15 cellular contexts compared by ENCODE assay signal in the genomic region with DNA sequence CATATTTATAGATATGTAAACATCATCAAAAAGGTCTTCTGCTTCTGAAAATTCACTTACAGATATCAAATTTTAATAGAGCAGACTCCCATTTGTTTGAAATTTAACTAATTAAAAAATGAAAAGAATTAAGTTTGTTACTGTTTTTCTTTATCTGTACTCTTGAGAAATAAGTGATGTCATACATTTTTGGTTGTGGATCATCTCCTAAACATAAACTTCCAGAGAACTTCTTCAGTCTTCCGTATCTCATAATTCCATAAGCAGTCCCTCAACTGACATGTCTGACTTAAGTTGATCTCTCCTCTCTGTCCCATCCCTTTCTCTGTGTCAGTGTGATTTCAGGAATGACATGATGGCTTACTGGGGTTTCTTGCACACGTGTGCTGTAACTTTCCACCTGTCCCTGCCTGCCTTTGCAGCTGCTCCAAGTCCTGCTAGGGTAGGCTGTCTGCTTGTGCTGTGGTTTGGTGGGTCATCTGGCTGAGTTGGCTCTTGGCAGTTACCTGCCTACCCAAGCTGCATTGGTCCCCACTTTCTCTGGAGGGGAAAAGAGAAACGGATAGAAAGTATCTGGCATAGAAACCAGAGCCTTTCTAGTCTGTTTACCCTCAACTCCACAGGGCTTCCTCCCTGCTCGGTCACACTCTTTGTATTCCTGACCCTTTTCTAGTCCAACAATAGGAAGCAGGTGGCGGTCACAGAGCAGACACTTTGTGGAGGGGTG.
DNase-seq lines count a peak whose midpoint lies in the region; ATAC-seq and TF ChIP-seq lines count a peak whose summit lies in the region.
"Had no signal": no experiment of that assay in that cellular context is flagged by ENCODE, and none has a peak within 500 bp of the region (broad histone marks: within the 10 kb centered on the region; RNA-seq: fewer than 3 reads in every experiment).

No MANE protein-coding gene starts in this region.

- peaks cover 0 to 8% (median 0%) of the 10 kb centered on the region in 12 donors for H3K9me3 ChIP-seq in heart left ventricle
- H3K9me3 ChIP-seq: ovary had no signal

- H3K4me3 ChIP-seq in epithelial cell of esophagus (ENCODE audit: low read length), result no peak overlapping the region
- no peak overlapping the region for H3K4me3 ChIP-seq in heart left ventricle
- H3K4me3 ChIP-seq: heart right ventricle, ovary, smooth muscle cell had no signal

- H3K36me3 ChIP-seq in heart left ventricle, result peaks cover 0 to 3% (median 0%) of the 10 kb centered on the region in 9 donors
- H3K36me3 ChIP-seq: heart right ventricle, ovary had no signal

- peak; percentile 60 for DNase-seq in DMS153 (lab: John Stamatoyannopoulos, UW)
- peak; percentile 94 for DNase-seq in NCI-H1092 treated with DMSO at 0.1 percent for 48 hours (lab: John Stamatoyannopoulos, UW)
- DNase-seq in NCI-H774 (lab: John Stamatoyannopoulos, UW), result peak; percentile 47
- DNase-seq in epithelial cell of esophagus (ENCODE audit: low read depth), result peak; percentile 6
- DNase-seq in cardiac septum (ENCODE audit: low spot score), result no peak
- DNase-seq in MV-4-11 (lab: John Stamatoyannopoulos, UW), result no peak
- no peak for DNase-seq in heart left ventricle
- DNase-seq: activated CD4-positive, alpha-beta T cell treated with anti-CD3 and anti-CD28 coated beads, Interleukin-2, amount 50 U/mL, for 4 hours; activated T-cell treated with anti-CD3 and anti-CD28 coated beads, Interleukin-2, amount 50 U/mL, for 48 hours; heart right ventricle; left cardiac atrium; ovary; stimulated activated naive B cell treated with anti-CD40 and anti-IgM and Interleukin-4, amounts not matched to agents 10 μg/mL and 1 μg/mL and 100 μg/mL, for 72 hours had no signal

- peaks cover 0 to 7% (median 0%) of the 10 kb centered on the region in 12 donors for H3K4me1 ChIP-seq in heart left ventricle

- H3K27me3 ChIP-seq in heart left ventricle, result no peaks in the 10 kb centered on the region
- H3K27me3 ChIP-seq: heart right ventricle, ovary had no signal

- TF ChIP-seq POLR2A in heart left ventricle (IDR thresholded peaks at IDR 0.05), result no peak

- TF ChIP-seq CTCF in epithelial cell of esophagus (IDR thresholded peaks at IDR 0.05; ENCODE audit: insufficient read depth, low read depth, low read length, missing control alignments) (no peak), heart left ventricle (IDR thresholded peaks at IDR 0.05) (no peak)

- intact Hi-C loops in cardiac septum (cut with DNase I) (no loop called here), heart left ventricle (cut with DNase I) (no loop called here)

- WGBS in heart left ventricle, 4 donors, result 68 to 74% (median 73%) methylated on average over 5 of the region's 5 CpGs

- ATAC-seq in SK-N-SH treated with all-trans-retinoic acid at 6 μM for 48 hours (no peak), heart left ventricle (no peak)
- ATAC-seq: heart right ventricle; left cardiac atrium; stimulated activated naive B cell treated with anti-CD40 and anti-IgM and Interleukin-4, amounts not matched to agents 10 μg/mL and 1 μg/mL and 100 μg/mL, for 72 hours had no signal

- no peak overlapping the region for H3K27ac ChIP-seq in heart left ventricle
- H3K27ac ChIP-seq: heart right ventricle, ovary had no signal

TF ChIP-seq in SK-N-SH treated with all-trans-retinoic acid at 6 μM for 48 hours, 23 proteins besides CTCF, POLR2A, EP300 and RAD21:
- TF ChIP-seq PPARA (CRISPR knock-in tag; IDR thresholded peaks at IDR 0.05; ENCODE audit: borderline replicate concordance), result no peak
- TF ChIP-seq, protein P1, sequence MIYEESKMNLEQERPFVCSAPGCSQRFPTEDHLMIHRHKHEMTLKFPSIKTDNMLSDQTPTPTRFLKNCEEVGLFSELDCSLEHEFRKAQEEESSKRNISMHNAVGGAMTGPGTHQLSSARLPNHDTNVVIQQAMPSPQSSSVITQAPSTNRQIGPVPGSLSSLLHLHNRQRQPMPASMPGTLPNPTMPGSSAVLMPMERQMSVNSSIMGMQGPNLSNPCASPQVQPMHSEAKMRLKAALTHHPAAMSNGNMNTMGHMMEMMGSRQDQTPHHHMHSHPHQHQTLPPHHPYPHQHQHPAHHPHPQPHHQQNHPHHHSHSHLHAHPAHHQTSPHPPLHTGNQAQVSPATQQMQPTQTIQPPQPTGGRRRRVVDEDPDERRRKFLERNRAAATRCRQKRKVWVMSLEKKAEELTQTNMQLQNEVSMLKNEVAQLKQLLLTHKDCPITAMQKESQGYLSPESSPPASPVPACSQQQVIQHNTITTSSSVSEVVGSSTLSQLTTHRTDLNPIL (CRISPR knock-in tag; IDR thresholded peaks at IDR 0.05; ENCODE audit: low read depth), result no peak
- TF ChIP-seq ZNF8 (CRISPR knock-in tag; IDR thresholded peaks at IDR 0.05), result no peak
- TF ChIP-seq, protein P2, sequence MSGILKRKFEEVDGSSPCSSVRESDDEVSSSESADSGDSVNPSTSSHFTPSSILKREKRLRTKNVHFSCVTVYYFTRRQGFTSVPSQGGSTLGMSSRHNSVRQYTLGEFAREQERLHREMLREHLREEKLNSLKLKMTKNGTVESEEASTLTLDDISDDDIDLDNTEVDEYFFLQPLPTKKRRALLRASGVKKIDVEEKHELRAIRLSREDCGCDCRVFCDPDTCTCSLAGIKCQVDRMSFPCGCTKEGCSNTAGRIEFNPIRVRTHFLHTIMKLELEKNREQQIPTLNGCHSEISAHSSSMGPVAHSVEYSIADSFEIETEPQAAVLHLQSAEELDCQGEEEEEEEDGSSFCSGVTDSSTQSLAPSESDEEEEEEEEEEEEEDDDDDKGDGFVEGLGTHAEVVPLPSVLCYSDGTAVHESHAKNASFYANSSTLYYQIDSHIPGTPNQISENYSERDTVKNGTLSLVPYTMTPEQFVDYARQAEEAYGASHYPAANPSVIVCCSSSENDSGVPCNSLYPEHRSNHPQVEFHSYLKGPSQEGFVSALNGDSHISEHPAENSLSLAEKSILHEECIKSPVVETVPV (CRISPR knock-in tag; IDR thresholded peaks at IDR 0.05), result no peak
- TF ChIP-seq GLIS3 (CRISPR knock-in tag; IDR thresholded peaks at IDR 0.05), result no peak
- no peak for TF ChIP-seq TOX (CRISPR knock-in tag; IDR thresholded peaks at IDR 0.05; ENCODE audit: borderline replicate concordance)

Comparison
In these comparisons a context has a peak if more than half of its experiments do, and no peak if none do; other contexts are left out.
1. DNase-seq: peak in DMS153 (single experiment), NCI-H1092 treated with DMSO at 0.1 percent for 48 hours (single experiment), NCI-H774 (single experiment) and epithelial cell of esophagus (single experiment); none in cardiac septum (single experiment), MV-4-11 (single experiment) and heart left ventricle (0 of 5).